9 cellular contexts compared by ENCODE assay signal in the genomic region with DNA sequence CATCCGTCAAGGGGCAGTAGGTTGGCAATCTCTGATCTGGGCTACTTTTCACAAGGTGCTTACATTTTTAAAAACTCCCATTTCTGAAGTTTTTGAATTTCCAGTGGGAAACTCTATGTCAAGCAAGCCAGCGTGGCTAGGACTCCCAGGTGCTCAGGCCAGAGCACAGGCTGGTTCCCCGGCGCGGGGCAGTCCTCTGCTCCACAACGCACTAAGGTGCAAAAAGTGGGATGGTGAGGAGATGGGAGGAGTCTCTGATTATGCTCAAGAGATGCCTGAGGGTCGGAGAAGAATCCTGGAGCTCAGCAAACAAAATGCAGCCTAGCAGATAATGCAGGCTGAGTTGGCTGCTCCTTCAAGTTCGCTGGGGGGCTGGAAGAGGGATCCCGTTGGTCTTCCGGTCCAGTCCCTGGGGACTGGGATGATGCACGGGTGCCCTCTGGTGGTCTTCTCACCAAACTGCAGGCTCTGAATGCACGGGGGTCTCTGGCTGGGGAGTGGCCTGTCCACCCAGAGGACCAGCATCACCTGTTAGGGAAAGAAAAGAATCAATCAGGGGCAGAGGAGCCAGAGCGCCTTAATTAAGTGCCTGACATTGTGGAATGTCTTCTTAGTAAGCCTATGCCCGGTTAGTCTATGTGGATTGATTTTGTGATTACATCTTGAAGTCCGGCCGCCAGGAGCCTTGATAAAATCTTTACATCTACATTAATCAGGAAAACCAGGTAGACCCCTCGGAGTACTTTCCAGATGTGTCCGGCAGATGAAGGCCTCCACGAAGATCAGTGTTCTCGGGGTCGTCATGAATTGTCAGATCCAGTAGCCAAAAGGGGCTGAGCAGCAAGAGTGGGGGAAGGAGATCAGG.
DNase-seq lines count a peak whose midpoint lies in the region; ATAC-seq and TF ChIP-seq lines count a peak whose summit lies in the region.
"Had no signal": no experiment of that assay in that cellular context is flagged by ENCODE, and none has a peak within 500 bp of the region (broad histone marks: within the 10 kb centered on the region; RNA-seq: fewer than 3 reads in every experiment).

No MANE protein-coding gene starts in this region.

- peak; percentile 57 for DNase-seq in Daoy (ENCODE audit: low read depth)
- DNase-seq in NCI-H1930 (lab: John Stamatoyannopoulos, UW), result peak; percentile 20 to 49
- DNase-seq in activated CD4-positive, alpha-beta memory T cell treated with anti-CD3 and anti-CD28 coated beads, Interleukin-2, amount 10 ng/mL, durations not matched to agents 7 days and 5 days, result peak; percentile 26
- DNase-seq in fibroblast of lung (ENCODE audit: low read depth in 2 of 2), result peak; percentile 39 to 53
- DNase-seq in stimulated activated naive CD4-positive, alpha-beta T cell treated with Interleukin-2 at 50 U/mL for 16 hours (lab: John Stamatoyannopoulos, UW), result no peak
- DNase-seq: activated T-cell treated with anti-CD3 and anti-CD28 coated beads, Interleukin-2, amount 50 U/mL, for 4 hours had no signal

- H2AFZ ChIP-seq in fibroblast of lung (ENCODE audit: low read length) (peak overlapping the region; percentile 72), neural cell (ENCODE audit: low read depth, low read length) (no peak overlapping the region)

- H3K79me2 ChIP-seq in fibroblast of lung (ENCODE audit: control insufficient read depth, insufficient read depth, low read length), result no peaks in the 10 kb centered on the region
- no peaks in the 10 kb centered on the region for H3K79me2 ChIP-seq in neural cell (replicated peaks; ENCODE audit: insufficient read depth, low read length)

- H3K27me3 Mint-ChIP-seq in activated CD4-positive, alpha-beta memory T cell treated with anti-CD3 and anti-CD28 coated beads, Interleukin-2, amount 10 ng/mL, durations not matched to agents 7 days and 5 days, result no peaks in the 10 kb centered on the region

- H3K27me3 ChIP-seq in fibroblast of lung (ENCODE audit: control insufficient read depth, insufficient read depth, low read length), result no peaks in the 10 kb centered on the region
- no peaks in the 10 kb centered on the region for H3K27me3 ChIP-seq in neural cell (ENCODE audit: insufficient read depth, low read depth, low read length)

- H3K36me3 ChIP-seq in fibroblast of lung (ENCODE audit: control insufficient read depth, insufficient read depth, low read length), result no peaks in the 10 kb centered on the region
- H3K36me3 ChIP-seq in neural cell (ENCODE audit: insufficient read depth, low read length), result no peaks in the 10 kb centered on the region

- no peaks in the 10 kb centered on the region for H3F3A ChIP-seq in neural cell (ENCODE audit: insufficient read depth, low read length, poor library complexity, severe bottlenecking)

- CTCF ChIA-PET in activated CD4-positive, alpha-beta memory T cell treated with anti-CD3 and anti-CD28 coated beads, Interleukin-2, amount 10 ng/mL, durations not matched to agents 7 days and 5 days (lab: Charles Lee), result interaction anchor here (1.6 kb wide), 1 partner anchor 68 kb away, joined by 3 read pairs; no protein-coding TSS in a partner anchor

- H3K4me2 ChIP-seq in fibroblast of lung (ENCODE audit: extremely low read depth, insufficient read depth, low read length) (peak overlapping the region; percentile 75), neural cell (ENCODE audit: low read length) (no peak overlapping the region)

- no peaks in the 10 kb centered on the region for H3K9me2 ChIP-seq in neural cell (ENCODE audit: insufficient read depth, low read length)

- no peak overlapping the region for H3K27ac Mint-ChIP-seq in activated CD4-positive, alpha-beta memory T cell treated with anti-CD3 and anti-CD28 coated beads, Interleukin-2, amount 10 ng/mL, durations not matched to agents 7 days and 5 days

- no peak overlapping the region for H3K4me3 Mint-ChIP-seq in activated CD4-positive, alpha-beta memory T cell treated with anti-CD3 and anti-CD28 coated beads, Interleukin-2, amount 10 ng/mL, durations not matched to agents 7 days and 5 days
- H3K4me3 Mint-ChIP-seq: activated T-cell treated with anti-CD3 and anti-CD28 coated beads, Interleukin-2, amount 50 U/mL, for 4 hours had no signal

- H4K20me1 ChIP-seq in fibroblast of lung (ENCODE audit: control insufficient read depth, extremely low read depth, insufficient read depth, low read length) (no peaks in the 10 kb centered on the region), neural cell (ENCODE audit: insufficient read depth) (no peaks in the 10 kb centered on the region)

- no peak for TF ChIP-seq EP300 in neural cell (conservative IDR thresholded peaks at IDR 0.05; ENCODE audit: poor library complexity, severe bottlenecking)

- ATAC-seq in GM21390 (IDR thresholded peaks at IDR 0.05; ENCODE audit: unreplicated experiment) (peak; percentile 51), GM21825 (IDR thresholded peaks at IDR 0.05; ENCODE audit: unreplicated experiment) (no peak)

- H3K4me1 ChIP-seq in fibroblast of lung (ENCODE audit: control insufficient read depth, extremely low read depth, insufficient read depth, low read length), result peaks cover 15% of the 10 kb centered on the region

- H3K36me3 Mint-ChIP-seq in activated CD4-positive, alpha-beta memory T cell treated with anti-CD3 and anti-CD28 coated beads, Interleukin-2, amount 10 ng/mL, durations not matched to agents 7 days and 5 days (ENCODE audit: low read depth), result no peaks in the 10 kb centered on the region

- no peaks in the 10 kb centered on the region for H3K9me3 Mint-ChIP-seq in activated CD4-positive, alpha-beta memory T cell treated with anti-CD3 and anti-CD28 coated beads, Interleukin-2, amount 10 ng/mL, durations not matched to agents 7 days and 5 days
- H3K9me3 Mint-ChIP-seq: activated T-cell treated with anti-CD3 and anti-CD28 coated beads, Interleukin-2, amount 50 U/mL, for 4 hours had no signal

- H3K4me3 ChIP-seq in fibroblast of lung (replicated peaks in 1 of 4; ENCODE audit: control extremely low read depth in 1 of 4, insufficient read depth in 1 of 4, low read depth in 3 of 4, low read length in 4 of 4) (peak overlapping the region in 3 of 4 experiments; percentile 35 to 56 (median 36)), neural cell (ENCODE audit: low read length) (no peak overlapping the region)

- H3K9ac ChIP-seq in fibroblast of lung (ENCODE audit: insufficient read depth, low read length) (no peak overlapping the region), neural cell (ENCODE audit: low read length) (no peak overlapping the region)

- TF ChIP-seq CTCF in fibroblast of lung (conservative IDR thresholded peaks at IDR 0.05 in 1 of 2, IDR thresholded peaks at IDR 0.05 in 1 of 2; ENCODE audit: low read depth in 1 of 2, low read length in 2 of 2) (peak; percentile 93 to 99), neural cell (IDR thresholded peaks at IDR 0.05; ENCODE audit: poor library complexity, severe bottlenecking) (peak; percentile 85)

- POLR2A ChIA-PET in activated CD4-positive, alpha-beta memory T cell treated with anti-CD3 and anti-CD28 coated beads, Interleukin-2, amount 10 ng/mL, durations not matched to agents 7 days and 5 days (lab: Charles Lee), result no interaction called here

- H3K4me1 Mint-ChIP-seq in activated CD4-positive, alpha-beta memory T cell treated with anti-CD3 and anti-CD28 coated beads, Interleukin-2, amount 10 ng/mL, durations not matched to agents 7 days and 5 days, result no peaks in the 10 kb centered on the region

- H3K27ac ChIP-seq in fibroblast of lung (ENCODE audit: insufficient read depth, low read length), result no peak overlapping the region
- H3K27ac ChIP-seq in neural cell (ENCODE audit: low read length), result no peak overlapping the region

- H3K9me3 ChIP-seq in fibroblast of lung (ENCODE audit: control insufficient read depth, insufficient read depth, low read depth, low read length) (no peaks in the 10 kb centered on the region), neural cell (ENCODE audit: low read length) (no peaks in the 10 kb centered on the region)

- peak; percentile 82 for TF ChIP-seq RAD21 in neural cell (conservative IDR thresholded peaks at IDR 0.05)

TF ChIP-seq in neural cell, 6 proteins besides CTCF, POLR2A, EP300 and RAD21:
- TF ChIP-seq POLR2AphosphoS5 (IDR thresholded peaks at IDR 0.05) (no peak), TAF1 (IDR thresholded peaks at IDR 0.05; ENCODE audit: low read depth) (no peak), SMC3 (conservative IDR thresholded peaks at IDR 0.05; ENCODE audit: poor library complexity) (peak; percentile 80), EZH2 (IDR thresholded peaks at IDR 0.05; ENCODE audit: borderline replicate concordance, insufficient read depth, low read length, poor library complexity, severe bottlenecking) (no peak), MXI1 (conservative IDR thresholded peaks at IDR 0.05; ENCODE audit: poor library complexity, severe bottlenecking) (no peak)
- TF ChIP-seq, protein P1, sequence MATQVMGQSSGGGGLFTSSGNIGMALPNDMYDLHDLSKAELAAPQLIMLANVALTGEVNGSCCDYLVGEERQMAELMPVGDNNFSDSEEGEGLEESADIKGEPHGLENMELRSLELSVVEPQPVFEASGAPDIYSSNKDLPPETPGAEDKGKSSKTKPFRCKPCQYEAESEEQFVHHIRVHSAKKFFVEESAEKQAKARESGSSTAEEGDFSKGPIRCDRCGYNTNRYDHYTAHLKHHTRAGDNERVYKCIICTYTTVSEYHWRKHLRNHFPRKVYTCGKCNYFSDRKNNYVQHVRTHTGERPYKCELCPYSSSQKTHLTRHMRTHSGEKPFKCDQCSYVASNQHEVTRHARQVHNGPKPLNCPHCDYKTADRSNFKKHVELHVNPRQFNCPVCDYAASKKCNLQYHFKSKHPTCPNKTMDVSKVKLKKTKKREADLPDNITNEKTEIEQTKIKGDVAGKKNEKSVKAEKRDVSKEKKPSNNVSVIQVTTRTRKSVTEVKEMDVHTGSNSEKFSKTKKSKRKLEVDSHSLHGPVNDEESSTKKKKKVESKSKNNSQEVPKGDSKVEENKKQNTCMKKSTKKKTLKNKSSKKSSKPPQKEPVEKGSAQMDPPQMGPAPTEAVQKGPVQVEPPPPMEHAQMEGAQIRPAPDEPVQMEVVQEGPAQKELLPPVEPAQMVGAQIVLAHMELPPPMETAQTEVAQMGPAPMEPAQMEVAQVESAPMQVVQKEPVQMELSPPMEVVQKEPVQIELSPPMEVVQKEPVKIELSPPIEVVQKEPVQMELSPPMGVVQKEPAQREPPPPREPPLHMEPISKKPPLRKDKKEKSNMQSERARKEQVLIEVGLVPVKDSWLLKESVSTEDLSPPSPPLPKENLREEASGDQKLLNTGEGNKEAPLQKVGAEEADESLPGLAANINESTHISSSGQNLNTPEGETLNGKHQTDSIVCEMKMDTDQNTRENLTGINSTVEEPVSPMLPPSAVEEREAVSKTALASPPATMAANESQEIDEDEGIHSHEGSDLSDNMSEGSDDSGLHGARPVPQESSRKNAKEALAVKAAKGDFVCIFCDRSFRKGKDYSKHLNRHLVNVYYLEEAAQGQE (IDR thresholded peaks at IDR 0.05; ENCODE audit: borderline replicate concordance), result no peak
